Comparison of ENCODE assay signal across 1 cellular context in the genomic region with DNA sequence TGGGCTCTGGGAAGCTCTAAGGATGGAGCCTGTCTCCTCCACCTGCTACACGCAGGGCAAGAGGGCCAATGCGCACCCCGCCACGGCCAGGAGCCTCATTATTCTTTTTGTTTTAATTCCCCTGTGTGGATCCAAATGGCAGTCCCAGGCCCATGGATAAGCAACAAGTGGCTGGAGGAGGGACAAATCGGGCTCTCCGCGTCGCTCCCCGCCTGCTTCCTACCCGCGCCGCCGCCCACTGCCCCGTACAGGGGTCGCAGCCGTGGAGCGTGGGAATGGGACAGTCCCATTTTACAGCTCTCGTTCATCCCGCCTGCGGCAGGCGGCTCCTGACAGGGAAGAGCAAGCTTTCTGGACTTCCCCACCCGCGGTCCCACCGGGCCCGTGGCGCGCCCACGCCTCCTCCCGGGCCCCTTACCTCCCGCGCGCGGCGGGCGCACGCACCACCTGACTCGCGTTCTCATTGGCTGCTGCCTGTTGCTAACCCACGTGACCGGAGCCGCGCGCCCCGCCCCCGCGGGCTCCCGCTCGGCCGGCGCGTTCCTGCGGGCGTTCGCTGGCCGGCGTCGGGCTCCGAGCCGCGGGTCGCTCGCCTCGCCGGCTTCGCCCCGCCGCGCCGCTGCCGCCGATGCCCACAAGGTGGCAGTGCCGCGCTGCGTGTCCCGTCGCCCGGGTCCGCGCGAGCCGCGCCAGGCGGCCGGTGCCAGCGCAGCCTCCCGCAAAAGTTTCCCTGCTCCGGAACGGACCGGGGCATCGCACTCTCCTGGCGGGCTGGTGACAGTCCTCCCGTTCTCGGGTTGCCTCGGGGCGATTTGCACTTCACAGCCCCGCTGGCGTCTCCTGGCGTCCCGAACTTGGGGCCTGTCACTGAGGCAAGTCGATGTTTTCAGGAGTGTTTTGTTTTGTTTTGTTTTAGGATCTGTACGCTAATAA.
TF ChIP-seq lines count a peak whose summit lies in the region.

No MANE protein-coding gene starts in this region.

TF ChIP-seq in K562, 482 proteins besides CTCF, POLR2A, EP300 and RAD21 (continued from another document and continues in another):
- TF ChIP-seq EGR1 (conservative IDR thresholded peaks at IDR 0.05) (peak; percentile 96), DMBX1 (CRISPR knock-in tag; IDR thresholded peaks at IDR 0.05; ENCODE audit: borderline replicate concordance) (no peak; the same call in 1 of the 2 replicates), ZNF3 (CRISPR knock-in tag; IDR thresholded peaks at IDR 0.05) (no peak), XRCC3 (IDR thresholded peaks at IDR 0.05) (no peak), ELF2 (CRISPR knock-in tag; IDR thresholded peaks at IDR 0.05) (peak; percentile 64; the same call in 1 of the 2 replicates), GTF2F1 (IDR thresholded peaks at IDR 0.05; ENCODE audit: low read depth, low read length) (peak; percentile 21; the same call in 1 of the 2 replicates), RFX1 (IDR thresholded peaks at IDR 0.05) (no peak), RAD51 (IDR thresholded peaks at IDR 0.05; ENCODE audit: borderline replicate concordance, low read depth) (peak; percentile 92), ZNF41 (CRISPR knock-in tag; conservative IDR thresholded peaks at IDR 0.05) (no peak), MEF2D (tag; conservative IDR thresholded peaks at IDR 0.05; ENCODE audit: low read depth) (no peak), ZNF589 (CRISPR knock-in tag; IDR thresholded peaks at IDR 0.05; ENCODE audit: low read depth) (peak; percentile 21; the same call in 1 of the 2 replicates), ZNF175 (CRISPR knock-in tag; IDR thresholded peaks at IDR 0.05; ENCODE audit: low read depth) (peak; percentile 63; the same call in 1 of the 2 replicates), FUS (optimal IDR thresholded peaks at IDR 0.05; ENCODE audit: low read depth, low read length) (no peak), THRAP3 (IDR thresholded peaks at IDR 0.05; ENCODE audit: borderline replicate concordance) (no peak), KLF16 (IDR thresholded peaks at IDR 0.05) (0 out of 2 replicates have a peak, but pooled peaks have one; percentile 5), HDGF (IDR thresholded peaks at IDR 0.05) (no peak), SLC30A9 (CRISPR knock-in tag; IDR thresholded peaks at IDR 0.05) (0 out of 2 replicates have a peak, but pooled peaks have one; percentile 38), NR1H2 (CRISPR knock-in tag; IDR thresholded peaks at IDR 0.05) (no peak), ZNF511 (CRISPR knock-in tag; IDR thresholded peaks at IDR 0.05) (peak; percentile 91), TAF7 (tag; IDR thresholded peaks at IDR 0.05) (peak; percentile 52; the same call in 1 of the 2 replicates), HMGN3 (IDR thresholded peaks at IDR 0.05; ENCODE audit: borderline replicate concordance, extremely low read depth, insufficient read length, low read depth, low read length) (peak; percentile 92), ZNF23 (CRISPR knock-in tag; IDR thresholded peaks at IDR 0.05) (no peak), FOXA3 (CRISPR knock-in tag; conservative IDR thresholded peaks at IDR 0.05 in 1 of 2, IDR thresholded peaks at IDR 0.05 in 1 of 2) (no peak), TRIM24 (IDR thresholded peaks at IDR 0.05) (peak in 1 of 2 experiments; percentile 41; a peak in 2 of 4 replicates), NR2F6 (CRISPR knock-in tag; IDR thresholded peaks at IDR 0.05) (no peak), CBX1 (IDR thresholded peaks at IDR 0.05; ENCODE audit: low read depth) (peak; percentile 58; the same call in 1 of the 2 replicates), RB1 (IDR thresholded peaks at IDR 0.05; ENCODE audit: low read depth) (peak; percentile 98; the same call in 1 of the 2 replicates), SREBF2 (CRISPR knock-in tag; IDR thresholded peaks at IDR 0.05) (no peak), SETDB1 (IDR thresholded peaks at IDR 0.05; ENCODE audit: low read length) (peak; percentile 48), POLR3G (IDR thresholded peaks at IDR 0.05; ENCODE audit: extremely low read depth, insufficient read length, insufficient replicate concordance) (no peak), PHF20 (IDR thresholded peaks at IDR 0.05; ENCODE audit: partially characterized antibody) (peak; percentile 39), E2F3 (CRISPR knock-in tag; IDR thresholded peaks at IDR 0.05) (peak; percentile 86), KAT7 (CRISPR knock-in tag; IDR thresholded peaks at IDR 0.05; ENCODE audit: borderline replicate concordance) (peak; percentile 46), ETV6 (IDR thresholded peaks at IDR 0.05; ENCODE audit: borderline replicate concordance in 1 of 2, low read depth in 2 of 2, low read length in 1 of 2) (no peak), ETV6 (CRISPR knock-in tag; IDR thresholded peaks at IDR 0.05; ENCODE audit: borderline replicate concordance) (no peak), CREBBP (IDR thresholded peaks at IDR 0.05; ENCODE audit: low read depth, low read length) (no peak), PURB (CRISPR knock-in tag; IDR thresholded peaks at IDR 0.05; ENCODE audit: low read depth) (no peak), ETV1 (tag; conservative IDR thresholded peaks at IDR 0.05; ENCODE audit: low read depth) (no peak; the same call in 1 of the 2 replicates)
- TF ChIP-seq, protein P1, sequence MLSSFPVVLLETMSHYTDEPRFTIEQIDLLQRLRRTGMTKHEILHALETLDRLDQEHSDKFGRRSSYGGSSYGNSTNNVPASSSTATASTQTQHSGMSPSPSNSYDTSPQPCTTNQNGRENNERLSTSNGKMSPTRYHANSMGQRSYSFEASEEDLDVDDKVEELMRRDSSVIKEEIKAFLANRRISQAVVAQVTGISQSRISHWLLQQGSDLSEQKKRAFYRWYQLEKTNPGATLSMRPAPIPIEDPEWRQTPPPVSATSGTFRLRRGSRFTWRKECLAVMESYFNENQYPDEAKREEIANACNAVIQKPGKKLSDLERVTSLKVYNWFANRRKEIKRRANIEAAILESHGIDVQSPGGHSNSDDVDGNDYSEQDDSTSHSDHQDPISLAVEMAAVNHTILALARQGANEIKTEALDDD (IDR thresholded peaks at IDR 0.05), result no peak
- TF ChIP-seq, protein P2, sequence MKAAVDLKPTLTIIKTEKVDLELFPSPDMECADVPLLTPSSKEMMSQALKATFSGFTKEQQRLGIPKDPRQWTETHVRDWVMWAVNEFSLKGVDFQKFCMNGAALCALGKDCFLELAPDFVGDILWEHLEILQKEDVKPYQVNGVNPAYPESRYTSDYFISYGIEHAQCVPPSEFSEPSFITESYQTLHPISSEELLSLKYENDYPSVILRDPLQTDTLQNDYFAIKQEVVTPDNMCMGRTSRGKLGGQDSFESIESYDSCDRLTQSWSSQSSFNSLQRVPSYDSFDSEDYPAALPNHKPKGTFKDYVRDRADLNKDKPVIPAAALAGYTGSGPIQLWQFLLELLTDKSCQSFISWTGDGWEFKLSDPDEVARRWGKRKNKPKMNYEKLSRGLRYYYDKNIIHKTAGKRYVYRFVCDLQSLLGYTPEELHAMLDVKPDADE (conservative IDR thresholded peaks at IDR 0.05; ENCODE audit: control insufficient read depth, low read depth, low read length), result 0 out of 2 replicates have a peak, but pooled peaks have one; percentile 53
- TF ChIP-seq, protein P3, sequence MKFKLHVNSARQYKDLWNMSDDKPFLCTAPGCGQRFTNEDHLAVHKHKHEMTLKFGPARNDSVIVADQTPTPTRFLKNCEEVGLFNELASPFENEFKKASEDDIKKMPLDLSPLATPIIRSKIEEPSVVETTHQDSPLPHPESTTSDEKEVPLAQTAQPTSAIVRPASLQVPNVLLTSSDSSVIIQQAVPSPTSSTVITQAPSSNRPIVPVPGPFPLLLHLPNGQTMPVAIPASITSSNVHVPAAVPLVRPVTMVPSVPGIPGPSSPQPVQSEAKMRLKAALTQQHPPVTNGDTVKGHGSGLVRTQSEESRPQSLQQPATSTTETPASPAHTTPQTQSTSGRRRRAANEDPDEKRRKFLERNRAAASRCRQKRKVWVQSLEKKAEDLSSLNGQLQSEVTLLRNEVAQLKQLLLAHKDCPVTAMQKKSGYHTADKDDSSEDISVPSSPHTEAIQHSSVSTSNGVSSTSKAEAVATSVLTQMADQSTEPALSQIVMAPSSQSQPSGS (CRISPR knock-in tag; IDR thresholded peaks at IDR 0.05), result no peak
- TF ChIP-seq, protein P4, sequence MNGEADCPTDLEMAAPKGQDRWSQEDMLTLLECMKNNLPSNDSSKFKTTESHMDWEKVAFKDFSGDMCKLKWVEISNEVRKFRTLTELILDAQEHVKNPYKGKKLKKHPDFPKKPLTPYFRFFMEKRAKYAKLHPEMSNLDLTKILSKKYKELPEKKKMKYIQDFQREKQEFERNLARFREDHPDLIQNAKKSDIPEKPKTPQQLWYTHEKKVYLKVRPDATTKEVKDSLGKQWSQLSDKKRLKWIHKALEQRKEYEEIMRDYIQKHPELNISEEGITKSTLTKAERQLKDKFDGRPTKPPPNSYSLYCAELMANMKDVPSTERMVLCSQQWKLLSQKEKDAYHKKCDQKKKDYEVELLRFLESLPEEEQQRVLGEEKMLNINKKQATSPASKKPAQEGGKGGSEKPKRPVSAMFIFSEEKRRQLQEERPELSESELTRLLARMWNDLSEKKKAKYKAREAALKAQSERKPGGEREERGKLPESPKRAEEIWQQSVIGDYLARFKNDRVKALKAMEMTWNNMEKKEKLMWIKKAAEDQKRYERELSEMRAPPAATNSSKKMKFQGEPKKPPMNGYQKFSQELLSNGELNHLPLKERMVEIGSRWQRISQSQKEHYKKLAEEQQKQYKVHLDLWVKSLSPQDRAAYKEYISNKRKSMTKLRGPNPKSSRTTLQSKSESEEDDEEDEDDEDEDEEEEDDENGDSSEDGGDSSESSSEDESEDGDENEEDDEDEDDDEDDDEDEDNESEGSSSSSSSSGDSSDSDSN (IDR thresholded peaks at IDR 0.05; ENCODE audit: borderline replicate concordance in 1 of 2, low read depth in 2 of 2, low read length in 2 of 2), result peak; percentile 59 to 84; a peak in 2 of 4 replicates
- TF ChIP-seq, protein P5, sequence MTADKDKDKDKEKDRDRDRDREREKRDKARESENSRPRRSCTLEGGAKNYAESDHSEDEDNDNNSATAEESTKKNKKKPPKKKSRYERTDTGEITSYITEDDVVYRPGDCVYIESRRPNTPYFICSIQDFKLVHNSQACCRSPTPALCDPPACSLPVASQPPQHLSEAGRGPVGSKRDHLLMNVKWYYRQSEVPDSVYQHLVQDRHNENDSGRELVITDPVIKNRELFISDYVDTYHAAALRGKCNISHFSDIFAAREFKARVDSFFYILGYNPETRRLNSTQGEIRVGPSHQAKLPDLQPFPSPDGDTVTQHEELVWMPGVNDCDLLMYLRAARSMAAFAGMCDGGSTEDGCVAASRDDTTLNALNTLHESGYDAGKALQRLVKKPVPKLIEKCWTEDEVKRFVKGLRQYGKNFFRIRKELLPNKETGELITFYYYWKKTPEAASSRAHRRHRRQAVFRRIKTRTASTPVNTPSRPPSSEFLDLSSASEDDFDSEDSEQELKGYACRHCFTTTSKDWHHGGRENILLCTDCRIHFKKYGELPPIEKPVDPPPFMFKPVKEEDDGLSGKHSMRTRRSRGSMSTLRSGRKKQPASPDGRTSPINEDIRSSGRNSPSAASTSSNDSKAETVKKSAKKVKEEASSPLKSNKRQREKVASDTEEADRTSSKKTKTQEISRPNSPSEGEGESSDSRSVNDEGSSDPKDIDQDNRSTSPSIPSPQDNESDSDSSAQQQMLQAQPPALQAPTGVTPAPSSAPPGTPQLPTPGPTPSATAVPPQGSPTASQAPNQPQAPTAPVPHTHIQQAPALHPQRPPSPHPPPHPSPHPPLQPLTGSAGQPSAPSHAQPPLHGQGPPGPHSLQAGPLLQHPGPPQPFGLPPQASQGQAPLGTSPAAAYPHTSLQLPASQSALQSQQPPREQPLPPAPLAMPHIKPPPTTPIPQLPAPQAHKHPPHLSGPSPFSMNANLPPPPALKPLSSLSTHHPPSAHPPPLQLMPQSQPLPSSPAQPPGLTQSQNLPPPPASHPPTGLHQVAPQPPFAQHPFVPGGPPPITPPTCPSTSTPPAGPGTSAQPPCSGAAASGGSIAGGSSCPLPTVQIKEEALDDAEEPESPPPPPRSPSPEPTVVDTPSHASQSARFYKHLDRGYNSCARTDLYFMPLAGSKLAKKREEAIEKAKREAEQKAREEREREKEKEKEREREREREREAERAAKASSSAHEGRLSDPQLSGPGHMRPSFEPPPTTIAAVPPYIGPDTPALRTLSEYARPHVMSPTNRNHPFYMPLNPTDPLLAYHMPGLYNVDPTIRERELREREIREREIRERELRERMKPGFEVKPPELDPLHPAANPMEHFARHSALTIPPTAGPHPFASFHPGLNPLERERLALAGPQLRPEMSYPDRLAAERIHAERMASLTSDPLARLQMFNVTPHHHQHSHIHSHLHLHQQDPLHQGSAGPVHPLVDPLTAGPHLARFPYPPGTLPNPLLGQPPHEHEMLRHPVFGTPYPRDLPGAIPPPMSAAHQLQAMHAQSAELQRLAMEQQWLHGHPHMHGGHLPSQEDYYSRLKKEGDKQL (CRISPR knock-in tag; IDR thresholded peaks at IDR 0.05; ENCODE audit: borderline replicate concordance), result no peak
- TF ChIP-seq, protein P6, sequence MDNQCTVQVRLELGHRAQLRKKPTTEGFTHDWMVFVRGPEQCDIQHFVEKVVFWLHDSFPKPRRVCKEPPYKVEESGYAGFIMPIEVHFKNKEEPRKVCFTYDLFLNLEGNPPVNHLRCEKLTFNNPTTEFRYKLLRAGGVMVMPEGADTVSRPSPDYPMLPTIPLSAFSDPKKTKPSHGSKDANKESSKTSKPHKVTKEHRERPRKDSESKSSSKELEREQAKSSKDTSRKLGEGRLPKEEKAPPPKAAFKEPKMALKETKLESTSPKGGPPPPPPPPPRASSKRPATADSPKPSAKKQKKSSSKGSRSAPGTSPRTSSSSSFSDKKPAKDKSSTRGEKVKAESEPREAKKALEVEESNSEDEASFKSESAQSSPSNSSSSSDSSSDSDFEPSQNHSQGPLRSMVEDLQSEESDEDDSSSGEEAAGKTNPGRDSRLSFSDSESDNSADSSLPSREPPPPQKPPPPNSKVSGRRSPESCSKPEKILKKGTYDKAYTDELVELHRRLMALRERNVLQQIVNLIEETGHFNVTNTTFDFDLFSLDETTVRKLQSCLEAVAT (IDR thresholded peaks at IDR 0.05), result no peak
- TF ChIP-seq, protein P7, sequence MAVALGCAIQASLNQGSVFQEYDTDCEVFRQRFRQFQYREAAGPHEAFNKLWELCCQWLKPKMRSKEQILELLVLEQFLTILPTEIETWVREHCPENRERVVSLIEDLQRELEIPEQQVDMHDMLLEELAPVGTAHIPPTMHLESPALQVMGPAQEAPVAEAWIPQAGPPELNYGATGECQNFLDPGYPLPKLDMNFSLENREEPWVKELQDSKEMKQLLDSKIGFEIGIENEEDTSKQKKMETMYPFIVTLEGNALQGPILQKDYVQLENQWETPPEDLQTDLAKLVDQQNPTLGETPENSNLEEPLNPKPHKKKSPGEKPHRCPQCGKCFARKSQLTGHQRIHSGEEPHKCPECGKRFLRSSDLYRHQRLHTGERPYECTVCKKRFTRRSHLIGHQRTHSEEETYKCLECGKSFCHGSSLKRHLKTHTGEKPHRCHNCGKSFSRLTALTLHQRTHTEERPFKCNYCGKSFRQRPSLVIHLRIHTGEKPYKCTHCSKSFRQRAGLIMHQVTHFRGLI (CRISPR knock-in tag; IDR thresholded peaks at IDR 0.05), result no peak
